1 cellular context compared by ENCODE assay signal in genomic region chr5:86526811-86527348, GRCh38.
TF ChIP-seq lines count a peak whose summit lies in the region.

No MANE protein-coding gene starts in this region.

TF ChIP-seq in K562, 482 proteins besides CTCF, POLR2A, EP300 and RAD21 (continued from another document and continues in another):
- no peak for TF ChIP-seq RERE (CRISPR knock-in tag; IDR thresholded peaks at IDR 0.05; ENCODE audit: borderline replicate concordance)
- no peak for TF ChIP-seq HMGXB4 (CRISPR knock-in tag; IDR thresholded peaks at IDR 0.05)
- no peak for TF ChIP-seq TCF7L2 (IDR thresholded peaks at IDR 0.05; ENCODE audit: low read depth, low read length)
- TF ChIP-seq TFAM (CRISPR knock-in tag; conservative IDR thresholded peaks at IDR 0.05), result no peak
- TF ChIP-seq SMC3 (conservative IDR thresholded peaks at IDR 0.05; ENCODE audit: insufficient read depth, low read depth, low read length), result no peak
- no peak for TF ChIP-seq ZNF347 (CRISPR knock-in tag; IDR thresholded peaks at IDR 0.05; ENCODE audit: low read depth)
- peak; percentile 91 for TF ChIP-seq ZBTB17 (CRISPR knock-in tag; IDR thresholded peaks at IDR 0.05)
- TF ChIP-seq POLR2B (IDR thresholded peaks at IDR 0.05; ENCODE audit: low read depth, partially characterized antibody), result no peak
- TF ChIP-seq RBFOX2 (IDR thresholded peaks at IDR 0.05; ENCODE audit: low read depth, low read length), result no peak
- no peak for TF ChIP-seq ESRRB (CRISPR knock-in tag; IDR thresholded peaks at IDR 0.05; ENCODE audit: borderline replicate concordance)
- TF ChIP-seq RBM15 (IDR thresholded peaks at IDR 0.05; ENCODE audit: insufficient read depth, low read length), result no peak
- no peak for TF ChIP-seq KLF10 (CRISPR knock-in tag; IDR thresholded peaks at IDR 0.05)
- TF ChIP-seq ZNF41 (CRISPR knock-in tag; conservative IDR thresholded peaks at IDR 0.05), result peak; percentile 84
- TF ChIP-seq ZZZ3 (IDR thresholded peaks at IDR 0.05), result no peak
- no peak for TF ChIP-seq NFRKB (IDR thresholded peaks at IDR 0.05; ENCODE audit: low read depth)
- TF ChIP-seq ETV5 (CRISPR knock-in tag; IDR thresholded peaks at IDR 0.05; ENCODE audit: low read depth), result peak; percentile 50; the same call in 1 of the 2 replicates
- TF ChIP-seq ZNF232 (CRISPR knock-in tag; IDR thresholded peaks at IDR 0.05), result no peak
- TF ChIP-seq TBL1XR1 (IDR thresholded peaks at IDR 0.05; ENCODE audit: low read length in 2 of 2), result peak; percentile 67 to 97; a peak in 3 of 4 replicates
- TF ChIP-seq ZNF589 (CRISPR knock-in tag; IDR thresholded peaks at IDR 0.05; ENCODE audit: low read depth), result peak; percentile 100
- no peak for TF ChIP-seq SRSF3 (IDR thresholded peaks at IDR 0.05; ENCODE audit: insufficient read depth, low read length)
- peak; percentile 100 for TF ChIP-seq TEAD4 (IDR thresholded peaks at IDR 0.05; ENCODE audit: low read length)
- TF ChIP-seq TEAD4 (CRISPR knock-in tag; IDR thresholded peaks at IDR 0.05; ENCODE audit: borderline replicate concordance), result no peak
- no peak for TF ChIP-seq RHOXF2B (CRISPR knock-in tag; conservative IDR thresholded peaks at IDR 0.05)
- TF ChIP-seq ZBTB43 (CRISPR knock-in tag; IDR thresholded peaks at IDR 0.05), result no peak
- TF ChIP-seq CC2D1A (IDR thresholded peaks at IDR 0.05), result peak; percentile 98
- 0 out of 2 replicates have a peak, but pooled peaks have one; percentile 57 for TF ChIP-seq IFI16 (CRISPR knock-in tag; IDR thresholded peaks at IDR 0.05)
- peak; percentile 56; the same call in 1 of the 2 replicates for TF ChIP-seq ETV1 (tag; conservative IDR thresholded peaks at IDR 0.05; ENCODE audit: low read depth)
- no peak for TF ChIP-seq DIDO1 (tag; IDR thresholded peaks at IDR 0.05; ENCODE audit: low read depth)
- no peak for TF ChIP-seq ZNF511 (CRISPR knock-in tag; IDR thresholded peaks at IDR 0.05)
- no peak for TF ChIP-seq ZNF277 (CRISPR knock-in tag; IDR thresholded peaks at IDR 0.05; ENCODE audit: borderline replicate concordance)
- TF ChIP-seq SUPT5H (IDR thresholded peaks at IDR 0.05), result no peak
- peak; percentile 32 to 41; a peak in 2 of 4 replicates for TF ChIP-seq FOXA3 (CRISPR knock-in tag; conservative IDR thresholded peaks at IDR 0.05 in 1 of 2, IDR thresholded peaks at IDR 0.05 in 1 of 2)
- TF ChIP-seq FOXP4 (CRISPR knock-in tag; IDR thresholded peaks at IDR 0.05; ENCODE audit: borderline replicate concordance), result no peak
- TF ChIP-seq EHMT2 (IDR thresholded peaks at IDR 0.05), result peak; percentile 61; the same call in 1 of the 2 replicates
- TF ChIP-seq ZNF143 (CRISPR knock-in tag; IDR thresholded peaks at IDR 0.05), result no peak
- peak; percentile 50; the same call in 1 of the 2 replicates for TF ChIP-seq ILF3 (IDR thresholded peaks at IDR 0.05; ENCODE audit: borderline replicate concordance)
- TF ChIP-seq ZNF764 (CRISPR knock-in tag; IDR thresholded peaks at IDR 0.05; ENCODE audit: low read depth), result no peak
- no peak for TF ChIP-seq TBP (optimal IDR thresholded peaks at IDR 0.05; ENCODE audit: low read depth, low read length)
- no peak for TF ChIP-seq CHD7 (IDR thresholded peaks at IDR 0.05; ENCODE audit: low read depth, low read length)
